ENCODE assay signal across 12 cellular contexts in genomic region chr11:85759915-85760314, GRCh38. TPM values are rescaled to one million over a fixed set of nuclear protein-coding genes. Genes with fewer than 3 reads are reported as not detected.
DNase-seq lines count a peak whose midpoint lies in the region; ATAC-seq and TF ChIP-seq lines count a peak whose summit lies in the region.
"Had no signal": no experiment of that assay in that cellular context is flagged by ENCODE, and none has a peak within 500 bp of the region (broad histone marks: within the 10 kb centered on the region; RNA-seq: fewer than 3 reads in every experiment).

No MANE protein-coding gene starts in this region.

- no peaks in the 10 kb centered on the region for H3K27me3 ChIP-seq in AG04450 (ENCODE audit: control insufficient read depth, insufficient read depth, low read length)
- H3K27me3 ChIP-seq: spleen had no signal

- H3K27ac Mint-ChIP-seq in HFFc6 (peak overlapping the region; percentile 10), WTC11 (no peak overlapping the region), immature natural killer cell (peak overlapping the region; percentile 68 to 98 (median 88))
- no peak overlapping the region for H3K27ac Mint-ChIP-seq in activated naive CD8-positive, alpha-beta T cell treated with anti-CD3 and anti-CD28 coated beads for 36 hours
- H3K27ac Mint-ChIP-seq: activated B cell treated with CpG ODN at 0.5 μM for 24 hours; CD4-positive, CD25-positive, alpha-beta regulatory T cell had no signal

- peaks cover 10% of the 10 kb centered on the region; the same call in 1 of the 2 replicates for H3K36me3 Mint-ChIP-seq in HFFc6 (ENCODE audit: low read depth)
- no peaks in the 10 kb centered on the region for H3K36me3 Mint-ChIP-seq in WTC11
- peaks cover 27 to 31% (median 30%) of the 10 kb centered on the region in 3 donors for H3K36me3 Mint-ChIP-seq in immature natural killer cell
- H3K36me3 Mint-ChIP-seq in activated naive CD8-positive, alpha-beta T cell treated with anti-CD3 and anti-CD28 coated beads for 36 hours, result peaks cover 11% of the 10 kb centered on the region
- H3K36me3 Mint-ChIP-seq: CD4-positive, CD25-positive, alpha-beta regulatory T cell had no signal

- H3K27me3 Mint-ChIP-seq in HFFc6 (ENCODE audit: insufficient read depth), result peaks cover 8% of the 10 kb centered on the region; the same call in 1 of the 2 replicates
- peaks cover 18% of the 10 kb centered on the region for H3K27me3 Mint-ChIP-seq in WTC11 (ENCODE audit: low read depth)
- H3K27me3 Mint-ChIP-seq in immature natural killer cell (ENCODE audit: low read depth in 3 of 3), result peaks cover 4 to 18% (median 7%) of the 10 kb centered on the region in 3 donors
- H3K27me3 Mint-ChIP-seq in activated naive CD8-positive, alpha-beta T cell treated with anti-CD3 and anti-CD28 coated beads for 36 hours, result no peaks in the 10 kb centered on the region
- H3K27me3 Mint-ChIP-seq: activated B cell treated with CpG ODN at 0.5 μM for 24 hours had no signal

- POLR2A ChIA-PET in AG04450 (lab: Yijun Ruan, JAX), result no interaction called here
- POLR2A ChIA-PET in WTC11 (lab: Charles Lee), result no interaction called here

- no peaks in the 10 kb centered on the region for H3K9me3 Mint-ChIP-seq in HFFc6
- no peaks in the 10 kb centered on the region for H3K9me3 Mint-ChIP-seq in WTC11
- H3K9me3 Mint-ChIP-seq in immature natural killer cell, result no peaks in the 10 kb centered on the region
- H3K9me3 Mint-ChIP-seq in activated naive CD8-positive, alpha-beta T cell treated with anti-CD3 and anti-CD28 coated beads for 36 hours, result peaks cover 3% of the 10 kb centered on the region
- H3K9me3 Mint-ChIP-seq: activated B cell treated with CpG ODN at 0.5 μM for 24 hours; CD4-positive, CD25-positive, alpha-beta regulatory T cell had no signal

- ATAC-seq in WTC11, result peak; percentile 77

- H3K9me3 ChIP-seq in AG04450 (ENCODE audit: control insufficient read depth, insufficient read depth, low read length), result no peaks in the 10 kb centered on the region
- H3K9me3 ChIP-seq: spleen had no signal

- H3K4me3 Mint-ChIP-seq in HFFc6 (no peak overlapping the region), WTC11 (no peak overlapping the region), immature natural killer cell (peak overlapping the region; percentile 4 to 64 (median 53))
- no peak overlapping the region for H3K4me3 Mint-ChIP-seq in activated naive CD8-positive, alpha-beta T cell treated with anti-CD3 and anti-CD28 coated beads for 36 hours
- H3K4me3 Mint-ChIP-seq: activated B cell treated with CpG ODN at 0.5 μM for 24 hours had no signal

- peak; percentile 76 for DNase-seq in AG04450 (ENCODE audit: low read depth, low spot score)
- peak; percentile 75 for DNase-seq in HFFc6
- DNase-seq in WTC11 (ENCODE audit: low spot score), result no peak
- DNase-seq in immature natural killer cell, result no peak
- no peak for DNase-seq in iPS-NIHi11 (ENCODE audit: low spot score)
- DNase-seq in activated naive CD8-positive, alpha-beta T cell treated with anti-CD3 and anti-CD28 coated beads for 36 hours, result no peak
- DNase-seq in stimulated activated naive CD4-positive, alpha-beta T cell (lab: John Stamatoyannopoulos, UW), result no peak
- DNase-seq in GM19238 (ENCODE audit: insufficient read length, low spot score), result no peak
- DNase-seq: activated B cell treated with CpG ODN at 0.5 μM for 24 hours; activated naive CD4-positive, alpha-beta T cell treated with Interleukin-2 at 50 U/mL for 16 hours; CD4-positive, CD25-positive, alpha-beta regulatory T cell; spleen had no signal

- TF ChIP-seq CTCF in AG04450 (IDR thresholded peaks at IDR 0.05; ENCODE audit: low read depth, low read length) (no peak), HFFc6 (IDR thresholded peaks at IDR 0.05) (no peak), WTC11 (IDR thresholded peaks at IDR 0.05) (no peak)

- H3K4me1 Mint-ChIP-seq in HFFc6 (ENCODE audit: low read depth) (peaks cover 24% of the 10 kb centered on the region), WTC11 (peaks cover 15% of the 10 kb centered on the region), immature natural killer cell (peaks cover 93 to 96% of the 10 kb centered on the region in 2 donors)
- H3K4me1 Mint-ChIP-seq in activated naive CD8-positive, alpha-beta T cell treated with anti-CD3 and anti-CD28 coated beads for 36 hours, result peaks cover 70% of the 10 kb centered on the region
- H3K4me1 Mint-ChIP-seq: activated B cell treated with CpG ODN at 0.5 μM for 24 hours had no signal

- peak overlapping the region; percentile 34 for H3K27ac ChIP-seq in AG04450 (ENCODE audit: low read depth, low read length)
- H3K27ac ChIP-seq: spleen had no signal

- CTCF ChIA-PET in AG04450 (lab: Charles Lee), result interaction anchor here (0.6 kb wide), 1 partner anchor 95 kb away, joined by 3 read pairs; the partner anchor contains the start of gene CCDC83
- CTCF ChIA-PET in WTC11 (lab: Charles Lee), result no interaction called here

- H3K4me3 ChIP-seq in AG04450 (ENCODE audit: low read depth, low read length), result no peak overlapping the region
- H3K4me3 ChIP-seq: spleen had no signal

TF ChIP-seq in WTC11, 78 proteins besides CTCF, POLR2A, EP300 and RAD21 (continues in another document):
- no peak for TF ChIP-seq AR (CRISPR knock-in tag; IDR thresholded peaks at IDR 0.05)
- no peak for TF ChIP-seq E2F5 (CRISPR knock-in tag; IDR thresholded peaks at IDR 0.05)
- no peak for TF ChIP-seq MLX (CRISPR knock-in tag; IDR thresholded peaks at IDR 0.05)
- no peak for TF ChIP-seq NFATC4 (CRISPR knock-in tag; IDR thresholded peaks at IDR 0.05)
- no peak for TF ChIP-seq NFE2L1 (CRISPR knock-in tag; IDR thresholded peaks at IDR 0.05)
- no peak for TF ChIP-seq ESRRA (CRISPR knock-in tag; IDR thresholded peaks at IDR 0.05; ENCODE audit: borderline replicate concordance)
- TF ChIP-seq USF1 (CRISPR knock-in tag; IDR thresholded peaks at IDR 0.05), result no peak
- no peak for TF ChIP-seq ZNF512 (CRISPR knock-in tag; IDR thresholded peaks at IDR 0.05; ENCODE audit: borderline replicate concordance)

RNA-seq across cellular contexts. Expression of gene SYTL2, which starts 51.0 kb away (rescaled TPM):
- polyA plus RNA-seq in AG04450 (2011; rRNA removed), result 122 and 169 TPM in 2 replicates
- polyA minus RNA-seq in AG04450 (2011; rRNA and poly(A)+ RNA removed), result 52.9 and 82.3 TPM in 2 replicates
- 10 to 100 TPM; 23.2 to 39.5 (median 27.4) TPM for total RNA-seq in HFFc6 (2021; fragmentation: NEBNext Ultra II Directional; extraction: Animal tissue kit (Norgen Biotek cat#: 25700))
- total RNA-seq in WTC11 (2021), result 4.3 to 7.1 TPM (median 6.5 TPM) in 3 replicates
- polyA plus RNA-seq in immature natural killer cell, result 10 to 100 TPM; 26.1 to 67.0 (median 33.3) TPM
- total RNA-seq in activated naive CD8-positive, alpha-beta T cell treated with anti-CD3 and anti-CD28 coated beads for 36 hours, result 1 to 10 TPM; 5.8 to 7.6 TPM

Comparison
In these comparisons a context has a peak if more than half of its experiments do, and no peak if none do; other contexts are left out.
1. DNase-seq: peak in AG04450 (single experiment) and HFFc6 (single experiment); none in WTC11 (single experiment), immature natural killer cell (0 of 3), iPS-NIHi11 (single experiment), activated naive CD8-positive, alpha-beta T cell treated with anti-CD3 and anti-CD28 coated beads for 36 hours (single experiment), stimulated activated naive CD4-positive, alpha-beta T cell (0 of 6) and GM19238 (single experiment).
2. H3K27ac Mint-ChIP-seq: peak in HFFc6 (single experiment) and immature natural killer cell (6 of 6); none in WTC11 (single experiment) and activated naive CD8-positive, alpha-beta T cell treated with anti-CD3 and anti-CD28 coated beads for 36 hours (single experiment).
3. H3K4me3 Mint-ChIP-seq: peak in immature natural killer cell (5 of 5); none in HFFc6 (single experiment), WTC11 (single experiment) and activated naive CD8-positive, alpha-beta T cell treated with anti-CD3 and anti-CD28 coated beads for 36 hours (single experiment).